In genomic region chr7:150848111-150848510, GRCh38 we compare ENCODE assay signal across 22 cellular contexts. TPM values are rescaled to one million over a fixed set of nuclear protein-coding genes. Genes with fewer than 3 reads are reported as not detected.
"Had no signal": no experiment of that assay in that cellular context is flagged by ENCODE, and none has a peak within 500 bp of the region (broad histone marks: within the 10 kb centered on the region; RNA-seq: fewer than 3 reads in every experiment).

No MANE protein-coding gene starts in this region.

- H3K9ac ChIP-seq: neural progenitor cell had no signal

- H3K4me3 ChIP-seq: colonic mucosa, heart right ventricle, left lung, lower lobe of right lung, neural progenitor cell, pancreas, prostate gland, right lobe of liver, skin epidermis had no signal

- H3K4me3 Mint-ChIP-seq: memory B cell; mesothelial cell of epicardium; natural killer cell treated with Interleukin-12 subunit alpha and Interleukin-12 subunit beta and Interleukin-15 and Interleukin-18, amount 100 ng/mL, for 72 hours; neural progenitor cell had no signal

- H3K27ac ChIP-seq: colonic mucosa, heart right ventricle, left lung, lower lobe of right lung, neural progenitor cell, pancreas, prostate gland, right lobe of liver, skin epidermis had no signal

- H2AFZ ChIP-seq: neural progenitor cell had no signal

- H3K27me3 ChIP-seq: colonic mucosa, neural progenitor cell, pancreas, right lobe of liver had no signal

- H3K9me3 Mint-ChIP-seq: memory B cell; mesothelial cell of epicardium; natural killer cell treated with Interleukin-12 subunit alpha and Interleukin-12 subunit beta and Interleukin-15 and Interleukin-18, amount 100 ng/mL, for 72 hours; neural progenitor cell had no signal

- H3K27ac Mint-ChIP-seq: memory B cell; mesothelial cell of epicardium; natural killer cell treated with Interleukin-12 subunit alpha and Interleukin-12 subunit beta and Interleukin-15 and Interleukin-18, amount 100 ng/mL, for 72 hours; neural progenitor cell had no signal

- H3K9me3 ChIP-seq: colonic mucosa, heart right ventricle, left lung, lower lobe of right lung, pancreas, prostate gland, right lobe of liver had no signal

- H3K4me1 Mint-ChIP-seq: mesothelial cell of epicardium had no signal

- H3K36me3 Mint-ChIP-seq: memory B cell; mesothelial cell of epicardium; natural killer cell treated with Interleukin-12 subunit alpha and Interleukin-12 subunit beta and Interleukin-15 and Interleukin-18, amount 100 ng/mL, for 72 hours; neural progenitor cell had no signal

- H3K4me2 ChIP-seq: neural progenitor cell had no signal

- H3K4me1 ChIP-seq: colonic mucosa, left lung, lower lobe of right lung, neural progenitor cell, pancreas, prostate gland, right lobe of liver had no signal

- DNase-seq: caudate nucleus; colonic mucosa; effector CD8-positive, alpha-beta T cell; heart right ventricle; left lung; lower lobe of right lung; nucleus accumbens; pancreas; right lobe of liver; stimulated activated naive CD4-positive, alpha-beta T cell treated with Interleukin-2 at 50 U/mL for 16 hours; trophoblast cell had no signal

- FAIRE-seq: endometrium, frontal cortex, keratinocyte, pancreas had no signal

RNA-seq across cellular contexts. Expression of gene AOC1, which starts 4.2 kb away (rescaled TPM):
- total RNA-seq: dermis microvascular lymphatic vessel endothelial cell; fibroblast of lung; frontal cortex; mesothelial cell of epicardium; natural killer cell treated with Interleukin-12 subunit alpha and Interleukin-12 subunit beta and Interleukin-15 and Interleukin-18, amount 100 ng/mL, for 72 hours had no signal
- polyA plus RNA-seq: fibroblast of lung, keratinocyte had no signal

RNA-seq across cellular contexts. Expression of gene TMEM176A, which starts 47.5 kb away (rescaled TPM):
- total RNA-seq: dermis microvascular lymphatic vessel endothelial cell had no signal
- polyA plus RNA-seq: keratinocyte had no signal

RNA-seq across cellular contexts. Expression of gene TMEM176B, which starts 47.9 kb away (rescaled TPM):
- total RNA-seq: dermis microvascular lymphatic vessel endothelial cell had no signal
- polyA plus RNA-seq: keratinocyte had no signal
